In the genomic region with DNA sequence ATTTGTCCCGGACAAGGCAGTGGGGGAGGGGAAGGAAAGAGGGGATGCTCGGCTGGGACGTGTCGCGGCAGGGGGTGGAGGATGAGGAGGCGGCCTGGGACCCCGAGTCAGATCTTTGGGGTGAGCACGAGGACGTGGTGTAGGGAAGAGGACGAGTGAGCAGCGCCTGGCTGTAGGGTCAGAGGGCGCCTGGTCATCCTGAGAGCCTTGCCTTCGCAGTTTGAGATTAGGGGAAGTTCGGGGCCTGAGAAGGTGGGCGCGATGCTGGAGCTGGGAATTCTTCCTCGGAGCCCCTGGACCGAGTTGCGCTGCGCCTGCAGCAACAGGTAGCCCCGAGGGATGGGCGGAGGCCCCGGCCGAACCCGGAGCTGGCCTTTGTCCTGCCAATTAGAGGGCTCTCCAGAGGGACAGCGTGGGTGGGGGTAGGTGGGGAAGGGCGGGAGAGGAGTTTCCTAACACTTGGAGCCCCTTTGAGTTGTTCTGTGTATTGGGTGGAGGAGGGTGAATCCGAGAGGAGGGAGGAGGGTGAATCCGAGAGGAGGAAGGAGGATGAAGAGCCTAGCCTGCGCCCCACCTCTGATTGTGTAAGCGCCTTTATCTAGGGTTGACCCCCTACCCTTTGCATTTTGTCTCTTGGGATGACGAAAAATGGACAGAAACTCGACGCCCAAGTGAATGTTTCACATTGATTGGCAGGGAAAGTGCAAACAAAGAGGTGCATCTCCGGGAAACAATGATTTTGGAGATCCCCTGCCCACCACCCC, we compare ENCODE assay signal across 1 cellular context.
TF ChIP-seq lines count a peak whose summit lies in the region.

No MANE protein-coding gene starts in this region.

TF ChIP-seq in HepG2, 621 proteins besides CTCF, POLR2A, EP300 and RAD21 (continued from another document):
- TF ChIP-seq, protein P1, sequence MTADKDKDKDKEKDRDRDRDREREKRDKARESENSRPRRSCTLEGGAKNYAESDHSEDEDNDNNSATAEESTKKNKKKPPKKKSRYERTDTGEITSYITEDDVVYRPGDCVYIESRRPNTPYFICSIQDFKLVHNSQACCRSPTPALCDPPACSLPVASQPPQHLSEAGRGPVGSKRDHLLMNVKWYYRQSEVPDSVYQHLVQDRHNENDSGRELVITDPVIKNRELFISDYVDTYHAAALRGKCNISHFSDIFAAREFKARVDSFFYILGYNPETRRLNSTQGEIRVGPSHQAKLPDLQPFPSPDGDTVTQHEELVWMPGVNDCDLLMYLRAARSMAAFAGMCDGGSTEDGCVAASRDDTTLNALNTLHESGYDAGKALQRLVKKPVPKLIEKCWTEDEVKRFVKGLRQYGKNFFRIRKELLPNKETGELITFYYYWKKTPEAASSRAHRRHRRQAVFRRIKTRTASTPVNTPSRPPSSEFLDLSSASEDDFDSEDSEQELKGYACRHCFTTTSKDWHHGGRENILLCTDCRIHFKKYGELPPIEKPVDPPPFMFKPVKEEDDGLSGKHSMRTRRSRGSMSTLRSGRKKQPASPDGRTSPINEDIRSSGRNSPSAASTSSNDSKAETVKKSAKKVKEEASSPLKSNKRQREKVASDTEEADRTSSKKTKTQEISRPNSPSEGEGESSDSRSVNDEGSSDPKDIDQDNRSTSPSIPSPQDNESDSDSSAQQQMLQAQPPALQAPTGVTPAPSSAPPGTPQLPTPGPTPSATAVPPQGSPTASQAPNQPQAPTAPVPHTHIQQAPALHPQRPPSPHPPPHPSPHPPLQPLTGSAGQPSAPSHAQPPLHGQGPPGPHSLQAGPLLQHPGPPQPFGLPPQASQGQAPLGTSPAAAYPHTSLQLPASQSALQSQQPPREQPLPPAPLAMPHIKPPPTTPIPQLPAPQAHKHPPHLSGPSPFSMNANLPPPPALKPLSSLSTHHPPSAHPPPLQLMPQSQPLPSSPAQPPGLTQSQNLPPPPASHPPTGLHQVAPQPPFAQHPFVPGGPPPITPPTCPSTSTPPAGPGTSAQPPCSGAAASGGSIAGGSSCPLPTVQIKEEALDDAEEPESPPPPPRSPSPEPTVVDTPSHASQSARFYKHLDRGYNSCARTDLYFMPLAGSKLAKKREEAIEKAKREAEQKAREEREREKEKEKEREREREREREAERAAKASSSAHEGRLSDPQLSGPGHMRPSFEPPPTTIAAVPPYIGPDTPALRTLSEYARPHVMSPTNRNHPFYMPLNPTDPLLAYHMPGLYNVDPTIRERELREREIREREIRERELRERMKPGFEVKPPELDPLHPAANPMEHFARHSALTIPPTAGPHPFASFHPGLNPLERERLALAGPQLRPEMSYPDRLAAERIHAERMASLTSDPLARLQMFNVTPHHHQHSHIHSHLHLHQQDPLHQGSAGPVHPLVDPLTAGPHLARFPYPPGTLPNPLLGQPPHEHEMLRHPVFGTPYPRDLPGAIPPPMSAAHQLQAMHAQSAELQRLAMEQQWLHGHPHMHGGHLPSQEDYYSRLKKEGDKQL (CRISPR knock-in tag; IDR thresholded peaks at IDR 0.05; ENCODE audit: low read depth): no peak
- 0 out of 2 replicates have a peak, but pooled peaks have one; percentile 7 for TF ChIP-seq EZH2 (conservative IDR thresholded peaks at IDR 0.05; ENCODE audit: low read depth, low read length)
- TF ChIP-seq, protein P2, sequence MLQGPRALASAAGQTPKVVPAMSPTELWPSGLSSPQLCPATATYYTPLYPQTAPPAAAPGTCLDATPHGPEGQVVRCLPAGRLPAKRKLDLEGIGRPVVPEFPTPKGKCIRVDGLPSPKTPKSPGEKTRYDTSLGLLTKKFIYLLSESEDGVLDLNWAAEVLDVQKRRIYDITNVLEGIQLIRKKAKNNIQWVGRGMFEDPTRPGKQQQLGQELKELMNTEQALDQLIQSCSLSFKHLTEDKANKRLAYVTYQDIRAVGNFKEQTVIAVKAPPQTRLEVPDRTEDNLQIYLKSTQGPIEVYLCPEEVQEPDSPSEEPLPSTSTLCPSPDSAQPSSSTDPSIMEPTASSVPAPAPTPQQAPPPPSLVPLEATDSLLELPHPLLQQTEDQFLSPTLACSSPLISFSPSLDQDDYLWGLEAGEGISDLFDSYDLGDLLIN (CRISPR knock-in tag; IDR thresholded peaks at IDR 0.05; ENCODE audit: borderline replicate concordance): no peak
- no peak for TF ChIP-seq TRIM24 (CRISPR knock-in tag; IDR thresholded peaks at IDR 0.05)
- no peak for TF ChIP-seq PHF8 (CRISPR knock-in tag; IDR thresholded peaks at IDR 0.05)
- peak; percentile 79 for TF ChIP-seq ZNF263 (CRISPR knock-in tag; IDR thresholded peaks at IDR 0.05)
- TF ChIP-seq, protein P3, sequence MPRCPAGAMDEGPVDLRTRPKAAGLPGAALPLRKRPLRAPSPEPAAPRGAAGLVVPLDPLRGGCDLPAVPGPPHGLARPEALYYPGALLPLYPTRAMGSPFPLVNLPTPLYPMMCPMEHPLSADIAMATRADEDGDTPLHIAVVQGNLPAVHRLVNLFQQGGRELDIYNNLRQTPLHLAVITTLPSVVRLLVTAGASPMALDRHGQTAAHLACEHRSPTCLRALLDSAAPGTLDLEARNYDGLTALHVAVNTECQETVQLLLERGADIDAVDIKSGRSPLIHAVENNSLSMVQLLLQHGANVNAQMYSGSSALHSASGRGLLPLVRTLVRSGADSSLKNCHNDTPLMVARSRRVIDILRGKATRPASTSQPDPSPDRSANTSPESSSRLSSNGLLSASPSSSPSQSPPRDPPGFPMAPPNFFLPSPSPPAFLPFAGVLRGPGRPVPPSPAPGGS (CRISPR knock-in tag; IDR thresholded peaks at IDR 0.05): no peak
- TF ChIP-seq ZNF747 (CRISPR knock-in tag; IDR thresholded peaks at IDR 0.05; ENCODE audit: borderline replicate concordance): no peak
